Comparison of ENCODE assay signal across 8 cellular contexts in genomic region chr19:30605333-30605732, GRCh38.
"Had no signal": no experiment of that assay in that cellular context is flagged by ENCODE, and none has a peak within 500 bp of the region (broad histone marks: within the 10 kb centered on the region; RNA-seq: fewer than 3 reads in every experiment).

No MANE protein-coding gene starts in this region.

- H3K4me2 ChIP-seq: KMS-11 had no signal

- H3K27ac ChIP-seq: HL-60, KMS-11 had no signal

- H3K4me3 ChIP-seq: K562 had no signal

- ATAC-seq: HepG2, K562 had no signal

- DNase-seq: IMR-90, KBM-7, KG1 had no signal

- FAIRE-seq: HepG2, HTR-8/SVneo, K562 had no signal
